ENCODE assay signal across 1 cellular context in the genomic region with DNA sequence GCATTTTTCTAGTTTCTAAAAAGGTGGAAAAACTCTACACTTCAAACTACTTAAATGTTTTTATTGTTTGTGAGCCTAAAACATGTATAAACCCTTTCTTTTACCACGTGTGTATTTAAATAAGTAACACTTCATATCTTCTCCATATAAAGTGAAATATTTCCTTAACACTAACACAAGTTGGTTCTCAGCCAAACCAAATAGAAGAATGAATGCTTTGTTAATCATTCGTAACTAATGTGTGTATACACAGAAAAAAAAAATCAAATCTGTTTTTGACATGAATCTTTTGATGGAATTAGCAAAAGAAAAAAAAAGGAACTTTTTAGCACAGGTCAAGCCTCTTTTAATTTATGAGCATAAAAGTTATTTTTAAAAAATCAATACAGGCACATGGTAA.
TF ChIP-seq lines count a peak whose summit lies in the region.

No MANE protein-coding gene starts in this region.

TF ChIP-seq in GM23338, 12 proteins besides CTCF, POLR2A, EP300 and RAD21 (continued from another document):
- TF ChIP-seq, protein P1, sequence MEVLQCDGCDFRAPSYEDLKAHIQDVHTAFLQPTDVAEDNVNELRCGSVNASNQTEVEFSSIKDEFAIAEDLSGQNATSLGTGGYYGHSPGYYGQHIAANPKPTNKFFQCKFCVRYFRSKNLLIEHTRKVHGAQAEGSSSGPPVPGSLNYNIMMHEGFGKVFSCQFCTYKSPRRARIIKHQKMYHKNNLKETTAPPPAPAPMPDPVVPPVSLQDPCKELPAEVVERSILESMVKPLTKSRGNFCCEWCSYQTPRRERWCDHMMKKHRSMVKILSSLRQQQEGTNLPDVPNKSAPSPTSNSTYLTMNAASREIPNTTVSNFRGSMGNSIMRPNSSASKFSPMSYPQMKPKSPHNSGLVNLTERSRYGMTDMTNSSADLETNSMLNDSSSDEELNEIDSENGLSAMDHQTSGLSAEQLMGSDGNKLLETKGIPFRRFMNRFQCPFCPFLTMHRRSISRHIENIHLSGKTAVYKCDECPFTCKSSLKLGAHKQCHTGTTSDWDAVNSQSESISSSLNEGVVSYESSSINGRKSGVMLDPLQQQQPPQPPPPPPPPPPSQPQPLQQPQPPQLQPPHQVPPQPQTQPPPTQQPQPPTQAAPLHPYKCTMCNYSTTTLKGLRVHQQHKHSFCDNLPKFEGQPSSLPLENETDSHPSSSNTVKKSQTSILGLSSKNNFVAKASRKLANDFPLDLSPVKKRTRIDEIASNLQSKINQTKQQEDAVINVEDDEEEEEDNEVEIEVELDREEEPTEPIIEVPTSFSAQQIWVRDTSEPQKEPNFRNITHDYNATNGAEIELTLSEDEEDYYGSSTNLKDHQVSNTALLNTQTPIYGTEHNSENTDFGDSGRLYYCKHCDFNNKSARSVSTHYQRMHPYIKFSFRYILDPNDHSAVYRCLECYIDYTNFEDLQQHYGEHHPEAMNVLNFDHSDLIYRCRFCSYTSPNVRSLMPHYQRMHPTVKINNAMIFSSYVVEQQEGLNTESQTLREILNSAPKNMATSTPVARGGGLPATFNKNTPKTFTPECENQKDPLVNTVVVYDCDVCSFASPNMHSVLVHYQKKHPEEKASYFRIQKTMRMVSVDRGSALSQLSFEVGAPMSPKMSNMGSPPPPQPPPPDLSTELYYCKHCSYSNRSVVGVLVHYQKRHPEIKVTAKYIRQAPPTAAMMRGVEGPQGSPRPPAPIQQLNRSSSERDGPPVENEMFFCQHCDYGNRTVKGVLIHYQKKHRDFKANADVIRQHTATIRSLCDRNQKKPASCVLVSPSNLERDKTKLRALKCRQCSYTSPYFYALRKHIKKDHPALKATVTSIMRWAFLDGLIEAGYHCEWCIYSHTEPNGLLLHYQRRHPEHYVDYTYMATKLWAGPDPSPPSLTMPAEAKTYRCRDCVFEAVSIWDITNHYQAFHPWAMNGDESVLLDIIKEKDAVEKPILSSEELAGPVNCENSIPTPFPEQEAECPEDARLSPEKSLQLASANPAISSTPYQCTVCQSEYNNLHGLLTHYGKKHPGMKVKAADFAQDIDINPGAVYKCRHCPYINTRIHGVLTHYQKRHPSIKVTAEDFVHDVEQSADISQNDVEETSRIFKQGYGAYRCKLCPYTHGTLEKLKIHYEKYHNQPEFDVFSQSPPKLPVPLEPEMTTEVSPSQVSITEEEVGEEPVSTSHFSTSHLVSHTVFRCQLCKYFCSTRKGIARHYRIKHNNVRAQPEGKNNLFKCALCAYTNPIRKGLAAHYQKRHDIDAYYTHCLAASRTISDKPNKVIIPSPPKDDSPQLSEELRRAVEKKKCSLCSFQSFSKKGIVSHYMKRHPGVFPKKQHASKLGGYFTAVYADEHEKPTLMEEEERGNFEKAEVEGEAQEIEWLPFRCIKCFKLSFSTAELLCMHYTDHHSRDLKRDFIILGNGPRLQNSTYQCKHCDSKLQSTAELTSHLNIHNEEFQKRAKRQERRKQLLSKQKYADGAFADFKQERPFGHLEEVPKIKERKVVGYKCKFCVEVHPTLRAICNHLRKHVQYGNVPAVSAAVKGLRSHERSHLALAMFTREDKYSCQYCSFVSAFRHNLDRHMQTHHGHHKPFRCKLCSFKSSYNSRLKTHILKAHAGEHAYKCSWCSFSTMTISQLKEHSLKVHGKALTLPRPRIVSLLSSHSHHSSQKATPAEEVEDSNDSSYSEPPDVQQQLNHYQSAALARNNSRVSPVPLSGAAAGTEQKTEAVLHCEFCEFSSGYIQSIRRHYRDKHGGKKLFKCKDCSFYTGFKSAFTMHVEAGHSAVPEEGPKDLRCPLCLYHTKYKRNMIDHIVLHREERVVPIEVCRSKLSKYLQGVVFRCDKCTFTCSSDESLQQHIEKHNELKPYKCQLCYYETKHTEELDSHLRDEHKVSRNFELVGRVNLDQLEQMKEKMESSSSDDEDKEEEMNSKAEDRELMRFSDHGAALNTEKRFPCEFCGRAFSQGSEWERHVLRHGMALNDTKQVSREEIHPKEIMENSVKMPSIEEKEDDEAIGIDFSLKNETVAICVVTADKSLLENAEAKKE (CRISPR knock-in tag; IDR thresholded peaks at IDR 0.05): no peak
- TF ChIP-seq EZH2 (IDR thresholded peaks at IDR 0.05; ENCODE audit: low read depth, unreplicated experiment): no peak
- no peak for TF ChIP-seq POLR2AphosphoS5 (IDR thresholded peaks at IDR 0.05; ENCODE audit: low read depth)
- no peak for TF ChIP-seq ZNF114 (CRISPR knock-in tag; IDR thresholded peaks at IDR 0.05)
- no peak for TF ChIP-seq CREB1 (CRISPR knock-in tag; IDR thresholded peaks at IDR 0.05; ENCODE audit: low read depth)
- TF ChIP-seq, protein P2, sequence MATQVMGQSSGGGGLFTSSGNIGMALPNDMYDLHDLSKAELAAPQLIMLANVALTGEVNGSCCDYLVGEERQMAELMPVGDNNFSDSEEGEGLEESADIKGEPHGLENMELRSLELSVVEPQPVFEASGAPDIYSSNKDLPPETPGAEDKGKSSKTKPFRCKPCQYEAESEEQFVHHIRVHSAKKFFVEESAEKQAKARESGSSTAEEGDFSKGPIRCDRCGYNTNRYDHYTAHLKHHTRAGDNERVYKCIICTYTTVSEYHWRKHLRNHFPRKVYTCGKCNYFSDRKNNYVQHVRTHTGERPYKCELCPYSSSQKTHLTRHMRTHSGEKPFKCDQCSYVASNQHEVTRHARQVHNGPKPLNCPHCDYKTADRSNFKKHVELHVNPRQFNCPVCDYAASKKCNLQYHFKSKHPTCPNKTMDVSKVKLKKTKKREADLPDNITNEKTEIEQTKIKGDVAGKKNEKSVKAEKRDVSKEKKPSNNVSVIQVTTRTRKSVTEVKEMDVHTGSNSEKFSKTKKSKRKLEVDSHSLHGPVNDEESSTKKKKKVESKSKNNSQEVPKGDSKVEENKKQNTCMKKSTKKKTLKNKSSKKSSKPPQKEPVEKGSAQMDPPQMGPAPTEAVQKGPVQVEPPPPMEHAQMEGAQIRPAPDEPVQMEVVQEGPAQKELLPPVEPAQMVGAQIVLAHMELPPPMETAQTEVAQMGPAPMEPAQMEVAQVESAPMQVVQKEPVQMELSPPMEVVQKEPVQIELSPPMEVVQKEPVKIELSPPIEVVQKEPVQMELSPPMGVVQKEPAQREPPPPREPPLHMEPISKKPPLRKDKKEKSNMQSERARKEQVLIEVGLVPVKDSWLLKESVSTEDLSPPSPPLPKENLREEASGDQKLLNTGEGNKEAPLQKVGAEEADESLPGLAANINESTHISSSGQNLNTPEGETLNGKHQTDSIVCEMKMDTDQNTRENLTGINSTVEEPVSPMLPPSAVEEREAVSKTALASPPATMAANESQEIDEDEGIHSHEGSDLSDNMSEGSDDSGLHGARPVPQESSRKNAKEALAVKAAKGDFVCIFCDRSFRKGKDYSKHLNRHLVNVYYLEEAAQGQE (IDR thresholded peaks at IDR 0.05; ENCODE audit: unreplicated experiment): no peak
- TF ChIP-seq EZH2phosphoT487 (IDR thresholded peaks at IDR 0.05; ENCODE audit: unreplicated experiment): no peak
TF ChIP-seq in GM23338: peak in this region for 0.
